In the genomic region with DNA sequence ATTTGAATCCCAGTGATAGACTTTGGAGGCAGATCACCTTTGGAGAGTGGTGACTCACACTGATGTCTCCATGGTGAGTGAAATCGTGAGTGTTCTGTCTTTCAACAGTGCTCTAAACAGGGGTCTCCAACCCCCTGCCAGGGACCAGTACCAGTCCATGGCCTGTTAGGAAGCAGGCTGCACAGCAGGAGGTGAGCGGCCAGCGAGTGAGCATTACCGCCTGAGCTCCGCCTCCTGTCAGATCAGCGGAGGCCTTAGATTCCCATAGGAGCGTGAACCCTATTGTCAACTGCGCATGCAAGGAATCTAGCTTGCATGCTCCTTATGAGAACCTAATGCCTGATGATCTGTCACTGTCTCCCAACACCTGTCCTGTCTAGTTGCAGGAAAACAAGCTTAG, we compare ENCODE assay signal across 35 cellular contexts.
"Had no signal": no experiment of that assay in that cellular context is flagged by ENCODE, and none has a peak within 500 bp of the region (broad histone marks: within the 10 kb centered on the region; RNA-seq: fewer than 3 reads in every experiment).

No MANE protein-coding gene starts in this region.

- H3K36me3 ChIP-seq: ascending aorta, brain microvascular endothelial cell, esophagus squamous epithelium, left lung, lower lobe of right lung, neutrophil, pancreas, prostate gland, sigmoid colon, thoracic aorta, uterus had no signal

- ATAC-seq: activated CD4-positive, alpha-beta T cell treated with anti-CD3 and anti-CD28 coated beads for 36 hours; activated CD8-positive, alpha-beta memory T cell treated with anti-CD3 and anti-CD28 coated beads, Interleukin-2, amount 10 ng/mL, durations not matched to agents 7 days and 5 days; activated CD8-positive, alpha-beta T cell treated with anti-CD3 and anti-CD28 coated beads, Interleukin-2, amount 10 ng/mL, durations not matched to agents 7 days and 5 days; left lung; lower lobe of right lung; mucosa of descending colon; natural killer cell treated with Interleukin-12 subunit alpha and Interleukin-12 subunit beta and Interleukin-15 and Interleukin-18, amount 100 ng/mL, for 72 hours; pancreas; stimulated activated effector memory CD8-positive, alpha-beta T cell treated with anti-CD3 and anti-CD28 coated beads, Interleukin-12 subunit alpha, Interleukin-12 subunit beta, amount 100 ng/mL, for 72 hours had no signal

- H3K4me1 ChIP-seq: ascending aorta, esophagus squamous epithelium, lower lobe of right lung, pancreas, prostate gland, sigmoid colon, uterus had no signal

- H3K9me3 ChIP-seq: ascending aorta, esophagus squamous epithelium, left lung, lower lobe of right lung, neutrophil, pancreas, prostate gland, sigmoid colon, uterus had no signal

- H3K27me3 ChIP-seq: ascending aorta, brain microvascular endothelial cell, esophagus squamous epithelium, left lung, neutrophil, pancreas, sigmoid colon, uterus had no signal

- FAIRE-seq: endometrium, islet of Langerhans, pancreas, small intestine had no signal

- H3K9me3 Mint-ChIP-seq: activated naive CD4-positive, alpha-beta T cell treated with anti-CD3 and anti-CD28 coated beads for 36 hours; activated naive CD8-positive, alpha-beta T cell treated with anti-CD3 and anti-CD28 coated beads for 36 hours; dendritic cell treated with granulocyte-macrophage colony-stimulating factor and Interleukin-4, amounts not matched to agents 40 ng/mL and 50 ng/mL, for 4 days; natural killer cell treated with Interleukin-12 subunit alpha and Interleukin-12 subunit beta and Interleukin-15 and Interleukin-18, amount 100 ng/mL, for 72 hours; stimulated activated effector memory CD8-positive, alpha-beta T cell treated with anti-CD3 and anti-CD28 coated beads, Interleukin-12 subunit alpha, Interleukin-12 subunit beta, amount 100 ng/mL, for 72 hours; stimulated activated naive CD8-positive, alpha-beta T cell treated with anti-CD3 and anti-CD28 coated beads, Interleukin-15, Interleukin-2, amounts not matched to agents 100 ng/mL and 50 ng/mL, for 24 hours; type B pancreatic cell had no signal

- H3K27me3 Mint-ChIP-seq: activated CD4-positive, alpha-beta T cell treated with anti-CD3 and anti-CD28 coated beads for 36 hours; activated CD8-positive, alpha-beta memory T cell treated with anti-CD3 and anti-CD28 coated beads, Interleukin-2, amount 10 ng/mL, durations not matched to agents 7 days and 5 days; activated naive CD8-positive, alpha-beta T cell treated with anti-CD3 and anti-CD28 coated beads for 36 hours; dendritic cell treated with granulocyte-macrophage colony-stimulating factor and Interleukin-4, amounts not matched to agents 40 ng/mL and 50 ng/mL, for 4 days; stimulated activated naive CD8-positive, alpha-beta T cell treated with anti-CD3 and anti-CD28 coated beads, Interleukin-15, Interleukin-2, amounts not matched to agents 100 ng/mL and 50 ng/mL, for 24 hours; type B pancreatic cell had no signal

- DNase-seq: activated CD4-positive, alpha-beta T cell treated with anti-CD3 and anti-CD28 coated beads for 36 hours; activated CD4-positive, CD25-positive, alpha-beta regulatory T cell; activated CD8-positive, alpha-beta memory T cell treated with anti-CD3 and anti-CD28 coated beads, Interleukin-2, amount 10 ng/mL, durations not matched to agents 7 days and 5 days; activated CD8-positive, alpha-beta T cell treated with anti-CD3 and anti-CD28 coated beads, Interleukin-2, amount 10 ng/mL, durations not matched to agents 7 days and 5 days; activated effector memory CD4-positive, alpha-beta T cell treated with anti-CD3 and anti-CD28 coated beads, Interleukin-2, amount 50 U/mL, for 16 hours; activated naive CD4-positive, alpha-beta T cell treated with anti-CD3 and anti-CD28 coated beads for 36 hours; activated naive CD8-positive, alpha-beta T cell treated with anti-CD3 and anti-CD28 coated beads for 36 hours; activated T-cell treated with anti-CD3 and anti-CD28 coated beads for 4 hours; brain microvascular endothelial cell; caudate nucleus; effector CD4-positive, alpha-beta T cell; esophagus squamous epithelium; foreskin melanocyte; left lung; lower lobe of right lung; mesenchymal stem cell; mucosa of descending colon; pancreas; sigmoid colon; small intestine; stimulated activated CD4-positive, alpha-beta T cell treated with anti-CD3 and anti-CD28 coated beads, Interleukin-4, amount 100 ng/mL, for 24 hours; uterus had no signal

- H3K27ac Mint-ChIP-seq: activated CD4-positive, alpha-beta T cell treated with anti-CD3 and anti-CD28 coated beads for 36 hours; activated CD8-positive, alpha-beta memory T cell treated with anti-CD3 and anti-CD28 coated beads, Interleukin-2, amount 10 ng/mL, durations not matched to agents 7 days and 5 days; activated CD8-positive, alpha-beta T cell treated with anti-CD3 and anti-CD28 coated beads, Interleukin-2, amount 10 ng/mL, durations not matched to agents 7 days and 5 days; activated naive CD4-positive, alpha-beta T cell treated with anti-CD3 and anti-CD28 coated beads for 36 hours; activated naive CD8-positive, alpha-beta T cell treated with anti-CD3 and anti-CD28 coated beads for 36 hours; dendritic cell treated with granulocyte-macrophage colony-stimulating factor and Interleukin-4, amounts not matched to agents 40 ng/mL and 50 ng/mL, for 4 days; natural killer cell treated with Interleukin-12 subunit alpha and Interleukin-12 subunit beta and Interleukin-15 and Interleukin-18, amount 100 ng/mL, for 72 hours; stimulated activated effector memory CD8-positive, alpha-beta T cell treated with anti-CD3 and anti-CD28 coated beads, Interleukin-12 subunit alpha, Interleukin-12 subunit beta, amount 100 ng/mL, for 72 hours; stimulated activated naive CD8-positive, alpha-beta T cell treated with anti-CD3 and anti-CD28 coated beads, Interleukin-15, Interleukin-2, amounts not matched to agents 100 ng/mL and 50 ng/mL, for 24 hours; T-helper 2 cell treated with Interferon-gamma antibody and Interleukin-4, amounts not matched to agents 5 μg/mL and 100 μg/mL, for 36 hours; type B pancreatic cell had no signal

- H3K36me3 Mint-ChIP-seq: activated CD8-positive, alpha-beta memory T cell treated with anti-CD3 and anti-CD28 coated beads, Interleukin-2, amount 10 ng/mL, durations not matched to agents 7 days and 5 days; activated naive CD8-positive, alpha-beta T cell treated with anti-CD3 and anti-CD28 coated beads for 36 hours; natural killer cell treated with Interleukin-12 subunit alpha and Interleukin-12 subunit beta and Interleukin-15 and Interleukin-18, amount 100 ng/mL, for 72 hours; stimulated activated effector memory CD8-positive, alpha-beta T cell treated with anti-CD3 and anti-CD28 coated beads, Interleukin-12 subunit alpha, Interleukin-12 subunit beta, amount 100 ng/mL, for 72 hours had no signal

- H3K4me3 Mint-ChIP-seq: activated CD4-positive, alpha-beta T cell treated with anti-CD3 and anti-CD28 coated beads for 36 hours; activated CD8-positive, alpha-beta memory T cell treated with anti-CD3 and anti-CD28 coated beads, Interleukin-2, amount 10 ng/mL, durations not matched to agents 7 days and 5 days; activated CD8-positive, alpha-beta T cell treated with anti-CD3 and anti-CD28 coated beads, Interleukin-2, amount 10 ng/mL, durations not matched to agents 7 days and 5 days; activated naive CD4-positive, alpha-beta T cell treated with anti-CD3 and anti-CD28 coated beads for 36 hours; activated naive CD8-positive, alpha-beta T cell treated with anti-CD3 and anti-CD28 coated beads for 36 hours; dendritic cell treated with granulocyte-macrophage colony-stimulating factor and Interleukin-4, amounts not matched to agents 40 ng/mL and 50 ng/mL, for 4 days; natural killer cell treated with Interleukin-12 subunit alpha and Interleukin-12 subunit beta and Interleukin-15 and Interleukin-18, amount 100 ng/mL, for 72 hours; stimulated activated effector memory CD8-positive, alpha-beta T cell treated with anti-CD3 and anti-CD28 coated beads, Interleukin-12 subunit alpha, Interleukin-12 subunit beta, amount 100 ng/mL, for 72 hours; stimulated activated naive CD8-positive, alpha-beta T cell treated with anti-CD3 and anti-CD28 coated beads, Interleukin-15, Interleukin-2, amounts not matched to agents 100 ng/mL and 50 ng/mL, for 24 hours; T-helper 2 cell treated with Interferon-gamma antibody and Interleukin-4, amounts not matched to agents 5 μg/mL and 100 μg/mL, for 36 hours; type B pancreatic cell had no signal

- H3K27ac ChIP-seq: ascending aorta, brain microvascular endothelial cell, epithelial cell of prostate, esophagus squamous epithelium, left lung, lower lobe of right lung, neutrophil, pancreas, prostate gland, sigmoid colon, thoracic aorta, uterus had no signal

- H3K4me3 ChIP-seq: ascending aorta, esophagus squamous epithelium, left lung, lower lobe of right lung, mucosa of descending colon, pancreas, prostate gland, sigmoid colon, thoracic aorta, uterus had no signal
